Comparison of ENCODE assay signal across 19 cellular contexts in the genomic region with DNA sequence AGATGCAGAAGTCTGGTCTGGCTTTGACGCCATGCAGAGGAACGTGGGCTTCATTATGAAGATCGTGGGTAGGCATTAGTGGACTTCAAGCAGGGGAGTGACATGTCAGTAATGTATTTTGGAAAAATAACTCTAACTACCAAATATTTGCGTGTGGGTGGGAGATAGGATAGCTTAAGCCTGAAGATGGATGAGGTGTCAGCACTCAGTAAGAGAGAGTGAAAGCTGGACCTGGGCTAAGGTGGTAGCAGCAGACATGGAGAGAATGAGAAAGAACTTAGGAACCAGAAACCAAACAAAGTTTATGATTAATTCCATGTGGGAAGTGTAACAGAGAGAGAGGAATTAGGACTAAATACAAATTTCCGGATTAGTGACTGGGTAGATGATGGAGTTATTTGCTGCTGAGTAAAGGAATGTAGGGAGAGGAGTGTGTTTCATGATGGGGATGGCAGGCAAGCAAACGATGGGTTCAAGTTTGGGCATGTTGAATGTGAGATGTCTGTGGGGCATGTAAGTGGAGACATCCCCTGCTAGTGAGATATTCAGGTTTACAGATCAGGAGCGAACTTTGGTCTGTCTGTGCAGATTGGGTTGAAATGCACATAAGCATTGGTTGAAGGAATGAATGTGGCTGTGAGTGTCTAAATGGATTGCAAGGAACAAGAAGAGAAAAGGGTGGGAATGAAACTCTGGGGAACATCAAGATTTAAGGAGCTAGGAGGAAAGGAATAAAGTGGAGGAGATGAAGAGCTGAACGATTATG.
DNase-seq lines count a peak whose midpoint lies in the region; ATAC-seq, FAIRE-seq and TF ChIP-seq lines count a peak whose summit lies in the region.
"Had no signal": no experiment of that assay in that cellular context is flagged by ENCODE, and none has a peak within 500 bp of the region (broad histone marks: within the 10 kb centered on the region; RNA-seq: fewer than 3 reads in every experiment).

No MANE protein-coding gene starts in this region.

- in situ Hi-C loops in IMR-90 (cut with MboI; ENCODE audit: low sequenced_read_pairs), result no loop called here

- H2BK12ac ChIP-seq in H1 (ENCODE audit: low read depth, low read length), result 0 out of 2 replicates have a peak overlapping the region, but pooled peaks have one; percentile 6

- H3K9ac ChIP-seq in IMR-90 (ENCODE audit: low read depth, low read length) (no peak overlapping the region), H1 (replicated peaks in 1 of 4; ENCODE audit: extremely low read depth in 1 of 4, low read depth in 3 of 4, low read length in 3 of 4) (no peak overlapping the region), mesendoderm (ENCODE audit: low read length) (no peak overlapping the region)
- H3K9ac ChIP-seq: BLaER1 had no signal

- peak overlapping the region; percentile 42; the same call in 1 of the 2 replicates for H2AK5ac ChIP-seq in IMR-90 (ENCODE audit: low read depth, low read length)
- no peak overlapping the region; the same call in 1 of the 2 replicates for H2AK5ac ChIP-seq in H1 (ENCODE audit: low read depth, low read length)
- peak overlapping the region; percentile 52 for H2AK5ac ChIP-seq in mesendoderm (ENCODE audit: low read length)

- TF ChIP-seq EP300 in H1 (IDR thresholded peaks at IDR 0.05; ENCODE audit: borderline replicate concordance in 1 of 2, low read depth in 2 of 2, low read length in 2 of 2), result no peak

- no peak for TF ChIP-seq CTCF in C4-2B (conservative IDR thresholded peaks at IDR 0.05)
- no peak for TF ChIP-seq CTCF in IMR-90 (conservative IDR thresholded peaks at IDR 0.05; ENCODE audit: low read depth, low read length)
- no peak for TF ChIP-seq CTCF in H1 (IDR thresholded peaks at IDR 0.05; ENCODE audit: control extremely low read depth in 1 of 3, insufficient read depth in 1 of 3, low read depth in 1 of 3, low read length in 3 of 3)

- H3K4me1 ChIP-seq in IMR-90 (ENCODE audit: control insufficient read depth, insufficient read depth, low read length), result peaks cover 19% of the 10 kb centered on the region
- H3K4me1 ChIP-seq in H1 (replicated peaks in 1 of 4; ENCODE audit: control insufficient read depth in 3 of 4, insufficient read depth in 4 of 4, low read length in 3 of 4), result peaks cover 0 to 3% (median 1%) of the 10 kb centered on the region in 4 experiments; a peak in 2 of 7 replicates
- peaks cover 6% of the 10 kb centered on the region for H3K4me1 ChIP-seq in mesendoderm (ENCODE audit: control insufficient read depth, low read depth, low read length)
- H3K4me1 ChIP-seq: BLaER1 had no signal

- TF ChIP-seq RAD21 in IMR-90 (IDR thresholded peaks at IDR 0.05; ENCODE audit: low read length) (no peak), H1 (IDR thresholded peaks at IDR 0.05 in 1 of 2, conservative IDR thresholded peaks at IDR 0.05 in 1 of 2; ENCODE audit: low read depth in 2 of 2, low read length in 2 of 2) (no peak)

- peak; percentile 39; the same call in 1 of the 2 replicates for ATAC-seq in IMR-90 (ENCODE audit: low read depth)
- ATAC-seq: CD8-positive, alpha-beta T cell; PC-3 had no signal

- no peak for FAIRE-seq in H1 (lab: Jason Lieb, UNC)
- FAIRE-seq: A204.1 had no signal

- no peak overlapping the region for H3K56ac ChIP-seq in IMR-90 (ENCODE audit: extremely low read depth, insufficient read depth, low read length)
- H3K56ac ChIP-seq in H1 (replicated peaks; ENCODE audit: insufficient read length, low read depth, low read length), result no peak overlapping the region
- no peak overlapping the region for H3K56ac ChIP-seq in mesendoderm (ENCODE audit: low read length)

- DNase-seq in IMR-90 (peak; percentile 19), H1 (ENCODE audit: low read depth in 1 of 2, low spot score in 2 of 2) (no peak), mesendoderm (no peak), NCI-H2171 treated with DMSO at 0.1 percent for 48 hours (lab: John Stamatoyannopoulos, UW) (no peak), NCI-H1417 treated with DMSO at 0.1 percent for 48 hours (lab: John Stamatoyannopoulos, UW) (no peak), DMS 273 treated with DMSO at 0.1 percent for 48 hours (lab: John Stamatoyannopoulos, UW) (no peak)
- DNase-seq: Calu3; CD8-positive, alpha-beta T cell; NCI-H1105 treated with DMSO at 0.1 percent for 48 hours; NCI-H1694 treated with DMSO at 0.1 percent for 48 hours; NCI-H226; NCI-H524 treated with DMSO at 0.1 percent for 48 hours; PC-3; RPMI8226 had no signal

- H4K5ac ChIP-seq in IMR-90 (ENCODE audit: low read depth, low read length) (peak overlapping the region; percentile 12; the same call in 1 of the 2 replicates), H1 (ENCODE audit: insufficient read length, low read depth, low read length) (no peak overlapping the region), mesendoderm (ENCODE audit: low read length) (no peak overlapping the region)

- no peaks in the 10 kb centered on the region; the same call in 1 of the 2 replicates for H4K20me1 ChIP-seq in IMR-90 (ENCODE audit: insufficient read depth, low read length)
- H4K20me1 ChIP-seq in H1 (replicated peaks in 1 of 2; ENCODE audit: control insufficient read depth in 1 of 2, insufficient read depth in 2 of 2, low read length in 2 of 2), result no peaks in the 10 kb centered on the region
- H4K20me1 ChIP-seq: BLaER1 had no signal

- no peak overlapping the region for H3K4me3 ChIP-seq in IMR-90 (ENCODE audit: insufficient read depth, low read depth, low read length)
- H3K4me3 ChIP-seq in H1 (ENCODE audit: extremely low read depth in 1 of 4, insufficient read depth in 2 of 4, low read depth in 3 of 4, low read length in 4 of 4), result no peak overlapping the region
- no peak overlapping the region for H3K4me3 ChIP-seq in mesendoderm (ENCODE audit: low read length)
- H3K4me3 ChIP-seq: BLaER1, HAP-1 had no signal

- H3K23ac ChIP-seq in IMR-90 (ENCODE audit: low read depth, low read length) (peak overlapping the region; percentile 90), H1 (ENCODE audit: insufficient read length) (no peak overlapping the region), mesendoderm (ENCODE audit: low read length) (no peak overlapping the region)

- peak overlapping the region; percentile 45; the same call in 1 of the 2 replicates for H4K91ac ChIP-seq in IMR-90 (ENCODE audit: insufficient read depth, low read depth, low read length)
- H4K91ac ChIP-seq in H1 (replicated peaks; ENCODE audit: insufficient read length, low read length), result no peak overlapping the region

- H2BK120ac ChIP-seq in IMR-90 (ENCODE audit: low read depth, low read length) (peak overlapping the region; percentile 36), H1 (replicated peaks; ENCODE audit: low read depth, low read length) (no peak overlapping the region), mesendoderm (ENCODE audit: low read depth, low read length) (no peak overlapping the region)

- intact Hi-C loops in IMR-90 (cut with micrococcal nuclease), result no loop called here

- H3K23me2 ChIP-seq in H1 (ENCODE audit: low read depth, low read length), result 0 out of 2 replicates have a peak, but pooled peaks cover 4% of the 10 kb centered on the region

- peaks cover 44 to 68% of the 10 kb centered on the region in 2 experiments for H3K79me1 ChIP-seq in IMR-90 (ENCODE audit: low read depth in 1 of 2, low read length in 2 of 2)
- H3K79me1 ChIP-seq in H1 (ENCODE audit: low read depth, low read length), result no peaks in the 10 kb centered on the region
- H3K79me1 ChIP-seq in mesendoderm (ENCODE audit: low read length), result no peaks in the 10 kb centered on the region

- CTCF ChIA-PET in IMR-90 (lab: Yijun Ruan, JAX), result no interaction called here
- CTCF ChIA-PET in H1 (lab: Charles Lee; ENCODE audit: partially characterized antibody), result interaction anchor here (0.5 to 3.8 kb wide), 10 partner anchors 13 to 1694 kb away, joined by 3 to 19 read pairs (median 3); a partner anchor contains a TSS

- H2BK5ac ChIP-seq in IMR-90 (ENCODE audit: low read depth, low read length, poor library complexity, severe bottlenecking) (peak overlapping the region; percentile 47), H1 (ENCODE audit: low read depth, low read length) (no peak overlapping the region), mesendoderm (ENCODE audit: low read length) (no peak overlapping the region)

- peak overlapping the region in 1 of 2 experiments; percentile 73; a peak in 2 of 4 replicates for H4K8ac ChIP-seq in IMR-90 (ENCODE audit: low read depth in 2 of 2, low read length in 2 of 2)
- H4K8ac ChIP-seq in H1 (ENCODE audit: extremely low read depth, insufficient read depth, low read length), result no peak overlapping the region
- no peak overlapping the region for H4K8ac ChIP-seq in mesendoderm (ENCODE audit: low read depth, low read length)

- H3K18ac ChIP-seq in IMR-90 (ENCODE audit: low read depth, low read length), result peak overlapping the region; percentile 38
- no peak overlapping the region for H3K18ac ChIP-seq in H1 (ENCODE audit: extremely low read depth, low read length)
- no peak overlapping the region for H3K18ac ChIP-seq in mesendoderm (ENCODE audit: low read length)

- peak overlapping the region; percentile 72 for H2BK20ac ChIP-seq in IMR-90 (ENCODE audit: low read depth, low read length)
- no peak overlapping the region; the same call in 1 of the 2 replicates for H2BK20ac ChIP-seq in H1 (ENCODE audit: low read length)

- peak overlapping the region; percentile 81 for H3K14ac ChIP-seq in IMR-90 (replicated peaks; ENCODE audit: low read depth, low read length)
- H3K14ac ChIP-seq in H1 (ENCODE audit: insufficient read length), result no peak overlapping the region

- no TSS peak for BruUV-seq in IMR-90 (replicated peaks; lab: Mats Ljungman, UMichigan)

- H3K9me3 ChIP-seq in IMR-90 (ENCODE audit: control insufficient read depth, insufficient read depth, low read length) (no peaks in the 10 kb centered on the region), H1 (ENCODE audit: insufficient read depth in 2 of 2, low read depth in 1 of 2, low read length in 1 of 2) (no peaks in the 10 kb centered on the region)
- H3K9me3 ChIP-seq: BLaER1, HAP-1 had no signal

- dilution Hi-C loops in IMR-90 (cut with HindIII; ENCODE audit: low sequenced_read_pairs, unreplicated experiment), result no loop called here

- POLR2A ChIA-PET in IMR-90 (lab: Charles Lee; ENCODE audit: unreplicated experiment) (no interaction called here), H1 (lab: Charles Lee; ENCODE audit: partially characterized antibody) (interaction anchor here (0.6 to 1.4 kb wide), 3 partner anchors 8 to 93 kb away, joined by 5 to 6 read pairs (median 6); no protein-coding TSS in a partner anchor)

- H3K27me3 ChIP-seq in IMR-90 (ENCODE audit: control insufficient read depth, insufficient read depth, low read length), result no peaks in the 10 kb centered on the region
- H3K27me3 ChIP-seq in H1 (replicated peaks in 1 of 4; ENCODE audit: control insufficient read depth in 3 of 4, extremely low read depth in 1 of 4, insufficient read depth in 3 of 4, low read length in 3 of 4), result no peaks in the 10 kb centered on the region
- no peaks in the 10 kb centered on the region for H3K27me3 ChIP-seq in mesendoderm (ENCODE audit: insufficient read depth, low read length, poor library complexity)
- H3K27me3 ChIP-seq: BLaER1 had no signal

- H3K27ac ChIP-seq in C4-2B (peak overlapping the region; percentile 32; the same call in 1 of the 2 replicates), IMR-90 (ENCODE audit: insufficient read depth, low read length) (no peak overlapping the region), H1 (ENCODE audit: low read depth, low read length) (no peak overlapping the region), mesendoderm (ENCODE audit: low read depth, low read length) (no peak overlapping the region)
- H3K27ac ChIP-seq: BLaER1, HL-60 had no signal

- peaks cover 20% of the 10 kb centered on the region for H3K9me1 ChIP-seq in IMR-90 (ENCODE audit: insufficient read depth, low read length)

- H2AK9ac ChIP-seq in IMR-90 (replicated peaks; ENCODE audit: low read depth, low read length, poor library complexity), result no peak overlapping the region

- WGBS in IMR-90 (ENCODE audit: extremely low coverage in 2 of 2, insufficient read length in 1 of 2), 2 experiments, result 35% methylated on average over 2 of the region's 8 CpGs; no CpG with 5 or more reads in 1 of the 2 experiments
- 93 to 100% methylated on average over 1 to 8 of the region's 8 CpGs for WGBS in H1 (ENCODE audit: extremely low coverage in 1 of 2, insufficient coverage in 1 of 2, insufficient read length in 1 of 2, insufficient replicate concordance in 2 of 2, low coverage in 1 of 2, low lambda C conversion rate in 2 of 2, missing lambda C conversion rate in 1 of 2), 2 experiments
- WGBS in mesendoderm (ENCODE audit: extremely low coverage, insufficient coverage, low lambda C conversion rate), result no CpG with 5 or more reads among the region's 8 CpGs

- no peak for TF ChIP-seq POLR2A in IMR-90 (IDR thresholded peaks at IDR 0.05; ENCODE audit: low read depth, low read length)
- TF ChIP-seq POLR2A in H1 (IDR thresholded peaks at IDR 0.05; ENCODE audit: control extremely low read depth in 1 of 2, low read depth in 2 of 2, low read length in 2 of 2), result no peak

- H3K4ac ChIP-seq in IMR-90 (ENCODE audit: low read depth, low read length), result peak overlapping the region; percentile 69
- no peak overlapping the region for H3K4ac ChIP-seq in H1 (replicated peaks; ENCODE audit: insufficient read length, low read depth, low read length)
- no peak overlapping the region for H3K4ac ChIP-seq in mesendoderm (ENCODE audit: low read depth, low read length)

- peak overlapping the region; percentile 45; the same call in 2 of the 3 replicates for H2BK15ac ChIP-seq in IMR-90 (ENCODE audit: low read depth, low read length)
- H2BK15ac ChIP-seq in H1 (ENCODE audit: low read length), result no peak overlapping the region; the same call in 1 of the 2 replicates
- H2BK15ac ChIP-seq in mesendoderm (replicated peaks; ENCODE audit: low read depth), result no peak overlapping the region

- H3K79me2 ChIP-seq in H1 (ENCODE audit: control insufficient read depth in 1 of 2, insufficient read depth in 2 of 2, low read length in 2 of 2) (no peaks in the 10 kb centered on the region), mesendoderm (ENCODE audit: control insufficient read depth, insufficient read depth, low read length) (no peaks in the 10 kb centered on the region)

- peak overlapping the region; percentile 28 for H2AFZ ChIP-seq in IMR-90 (replicated peaks; ENCODE audit: low read length, poor library complexity)
- no peak overlapping the region for H2AFZ ChIP-seq in H1 (ENCODE audit: low read length)

- H3K36me3 ChIP-seq in IMR-90 (ENCODE audit: control insufficient read depth, insufficient read depth, low read length) (no peaks in the 10 kb centered on the region), H1 (ENCODE audit: control insufficient read depth in 2 of 4, insufficient read depth in 4 of 4, low read length in 3 of 4) (no peaks in the 10 kb centered on the region), mesendoderm (ENCODE audit: control insufficient read depth, insufficient read depth, low read length) (no peaks in the 10 kb centered on the region)
- H3K36me3 ChIP-seq: BLaER1, HAP-1 had no signal

- H3K4me2 ChIP-seq in IMR-90 (ENCODE audit: low read depth, low read length) (no peak overlapping the region), H1 (ENCODE audit: insufficient read depth in 1 of 2, low read depth in 2 of 2, low read length in 2 of 2) (no peak overlapping the region), mesendoderm (ENCODE audit: low read length) (no peak overlapping the region)
- H3K4me2 ChIP-seq: BLaER1 had no signal
